In the genomic region with DNA sequence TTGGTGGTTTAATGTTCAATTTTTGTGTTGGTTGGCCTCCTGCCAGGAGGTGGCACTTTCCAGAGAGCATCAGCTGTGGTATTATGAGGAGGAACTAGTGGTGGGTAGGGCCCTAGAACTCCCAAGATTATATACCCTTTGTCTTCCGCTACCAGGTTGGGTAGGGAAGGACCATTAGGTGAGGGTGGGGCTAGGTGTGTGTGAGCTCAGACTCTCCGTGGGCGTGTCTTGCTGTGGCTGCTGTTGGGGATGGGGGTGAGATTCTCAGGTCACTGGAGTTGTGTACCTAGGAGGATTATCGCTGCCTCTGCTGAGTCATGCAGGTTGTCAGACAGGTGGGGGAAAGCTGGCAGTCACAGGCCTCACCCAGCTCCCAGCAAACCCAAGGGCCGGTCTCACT, we compare ENCODE assay signal across 13 cellular contexts.
DNase-seq lines count a peak whose midpoint lies in the region; ATAC-seq and TF ChIP-seq lines count a peak whose summit lies in the region.
"Had no signal": no experiment of that assay in that cellular context is flagged by ENCODE, and none has a peak within 500 bp of the region (broad histone marks: within the 10 kb centered on the region; RNA-seq: fewer than 3 reads in every experiment).

No MANE protein-coding gene starts in this region.

- no peak overlapping the region for H2AFZ ChIP-seq in PC-3 (ENCODE audit: low read length)

- H3K9me2 ChIP-seq in PC-3 (replicated peaks; ENCODE audit: low read length) = no peaks in the 10 kb centered on the region

- DNase-seq in DMS53 (lab: John Stamatoyannopoulos, UW) (peak; percentile 69), PC-3 (peak; percentile 34), left colon (peak in 1 of 2 donors; percentile 4), middle frontal gyrus (ENCODE audit: extremely low spot score, low spot score) (no peak), NCI-H510A treated with DMSO at 0.1 percent for 48 hours (lab: John Stamatoyannopoulos, UW) (no peak)
- DNase-seq: CD8-positive, alpha-beta T cell; DMS 273 treated with DMSO at 0.1 percent for 48 hours; DMS79; GDM1; H9 had no signal

- intact Hi-C loops in PC-3 (cut with micrococcal nuclease) = no loop called here
- intact Hi-C loops in left colon (cut with DNase I, micrococcal nuclease) = no loop called here

- H3K27me3 ChIP-seq in PC-3 (ENCODE audit: low read length) = no peaks in the 10 kb centered on the region
- H3K27me3 ChIP-seq: BLaER1 treated with 17β-estradiol and CSF1 and Interleukin-3, amounts not matched to agents 10 nM and 100 nM had no signal

- no peaks in the 10 kb centered on the region for H3K9me3 ChIP-seq in PC-3 (ENCODE audit: low read length)

- H3K4me3 ChIP-seq in PC-3 (ENCODE audit: low read length) = no peak overlapping the region
- H3K4me3 ChIP-seq: BLaER1 treated with 17β-estradiol and CSF1 and Interleukin-3, amounts not matched to agents 10 nM and 100 nM had no signal

- H3K79me2 ChIP-seq in PC-3 (ENCODE audit: low read length) = no peaks in the 10 kb centered on the region

- H3K4me2 ChIP-seq in PC-3 (ENCODE audit: low read length) = no peak overlapping the region
- H3K4me2 ChIP-seq: BLaER1 treated with 17β-estradiol and CSF1 and Interleukin-3, amounts not matched to agents 10 nM and 100 nM had no signal

- no peak overlapping the region for H3K27ac ChIP-seq in PC-3 (ENCODE audit: low read length)
- H3K27ac ChIP-seq: BLaER1 treated with 17β-estradiol and CSF1 and Interleukin-3, amounts not matched to agents 10 nM and 100 nM had no signal

- ATAC-seq in PC-3 (no peak), left colon (peak; percentile 81), GM21526 (IDR thresholded peaks at IDR 0.05; ENCODE audit: low FRiP score, unreplicated experiment) (no peak)
- ATAC-seq: CD8-positive, alpha-beta T cell; HepG2 had no signal

- no peak overlapping the region for H3K9ac ChIP-seq in PC-3 (ENCODE audit: low read length)
- H3K9ac ChIP-seq: BLaER1 treated with 17β-estradiol and CSF1 and Interleukin-3, amounts not matched to agents 10 nM and 100 nM had no signal

- no peaks in the 10 kb centered on the region for H4K20me1 ChIP-seq in PC-3 (ENCODE audit: low read length)
- H4K20me1 ChIP-seq: BLaER1 treated with 17β-estradiol and CSF1 and Interleukin-3, amounts not matched to agents 10 nM and 100 nM had no signal

- H3K36me3 ChIP-seq in PC-3 (ENCODE audit: low read depth, low read length) = no peaks in the 10 kb centered on the region
- H3K36me3 ChIP-seq: BLaER1 treated with 17β-estradiol and CSF1 and Interleukin-3, amounts not matched to agents 10 nM and 100 nM had no signal

- no peaks in the 10 kb centered on the region for H3K4me1 ChIP-seq in PC-3 (ENCODE audit: insufficient read depth, low read length)
- H3K4me1 ChIP-seq: BLaER1 treated with 17β-estradiol and CSF1 and Interleukin-3, amounts not matched to agents 10 nM and 100 nM had no signal

- TF ChIP-seq CTCF in PC-3 (conservative IDR thresholded peaks at IDR 0.05; ENCODE audit: low read depth, low read length) = no peak

- no TSS peak for BruUV-seq in PC-3 (replicated peaks; lab: Mats Ljungman, UMichigan)

- no peaks in the 10 kb centered on the region for H3F3A ChIP-seq in PC-3 (ENCODE audit: low read length, unreplicated experiment)

- POLR2A ChIA-PET in PC-3 (lab: Charles Lee; ENCODE audit: unreplicated experiment) = no interaction called here

- CTCF ChIA-PET in PC-3 (lab: Charles Lee) = no interaction called here

Comparison
In these comparisons a context has a peak if more than half of its experiments do, and no peak if none do; other contexts are left out.
1. DNase-seq: peak in DMS53 (single experiment) and PC-3 (single experiment); none in middle frontal gyrus (single experiment) and NCI-H510A treated with DMSO at 0.1 percent for 48 hours (single experiment).